18 cellular contexts compared by ENCODE assay signal in genomic region chr14:64476438-64476837, GRCh38. TPM values are rescaled to one million over a fixed set of nuclear protein-coding genes. Genes with fewer than 3 reads are reported as not detected.
DNase-seq lines count a peak whose midpoint lies in the region; ATAC-seq and FAIRE-seq lines count a peak whose summit lies in the region.
"Had no signal": no experiment of that assay in that cellular context is flagged by ENCODE, and none has a peak within 500 bp of the region (broad histone marks: within the 10 kb centered on the region; RNA-seq: fewer than 3 reads in every experiment).

No MANE protein-coding gene starts in this region.

- no peaks in the 10 kb centered on the region for H3K9me3 Mint-ChIP-seq in activated CD4-positive, alpha-beta memory T cell treated with anti-CD3 and anti-CD28 coated beads for 36 hours
- H3K9me3 Mint-ChIP-seq in activated CD4-positive, alpha-beta memory T cell treated with anti-CD3 and anti-CD28 coated beads, Interleukin-2, amount 10 ng/mL, durations not matched to agents 7 days and 5 days = no peaks in the 10 kb centered on the region
- H3K9me3 Mint-ChIP-seq: CD8-positive, alpha-beta T cell; HFFc6 had no signal

- no peak overlapping the region for H3K4me3 Mint-ChIP-seq in activated CD4-positive, alpha-beta memory T cell treated with anti-CD3 and anti-CD28 coated beads for 36 hours
- H3K4me3 Mint-ChIP-seq in activated CD4-positive, alpha-beta memory T cell treated with anti-CD3 and anti-CD28 coated beads, Interleukin-2, amount 10 ng/mL, durations not matched to agents 7 days and 5 days = no peak overlapping the region
- H3K4me3 Mint-ChIP-seq: B cell; CD8-positive, alpha-beta T cell; HFFc6 had no signal

- H3K27me3 Mint-ChIP-seq in activated CD4-positive, alpha-beta memory T cell treated with anti-CD3 and anti-CD28 coated beads for 36 hours = no peaks in the 10 kb centered on the region
- H3K27me3 Mint-ChIP-seq in activated CD4-positive, alpha-beta memory T cell treated with anti-CD3 and anti-CD28 coated beads, Interleukin-2, amount 10 ng/mL, durations not matched to agents 7 days and 5 days = no peaks in the 10 kb centered on the region
- H3K27me3 Mint-ChIP-seq: B cell had no signal

- no peaks in the 10 kb centered on the region for H3K36me3 Mint-ChIP-seq in activated CD4-positive, alpha-beta memory T cell treated with anti-CD3 and anti-CD28 coated beads for 36 hours
- H3K36me3 Mint-ChIP-seq in activated CD4-positive, alpha-beta memory T cell treated with anti-CD3 and anti-CD28 coated beads, Interleukin-2, amount 10 ng/mL, durations not matched to agents 7 days and 5 days (ENCODE audit: low read depth) = peaks cover 10% of the 10 kb centered on the region

- POLR2A ChIA-PET in activated CD4-positive, alpha-beta memory T cell treated with anti-CD3 and anti-CD28 coated beads for 36 hours (lab: Charles Lee) = interaction anchor here (0.6 kb wide), 1 partner anchor 9 kb away, joined by 3 read pairs; no protein-coding TSS in a partner anchor
- POLR2A ChIA-PET in activated CD4-positive, alpha-beta memory T cell treated with anti-CD3 and anti-CD28 coated beads, Interleukin-2, amount 10 ng/mL, durations not matched to agents 7 days and 5 days (lab: Charles Lee) = interaction anchor here (1.3 to 1.8 kb wide), 2 partner anchors 26 to 88 kb away, joined by 5 read pairs; partner anchors contain the start of gene MTHFD1

- peaks cover 34% of the 10 kb centered on the region for H3K4me1 Mint-ChIP-seq in activated CD4-positive, alpha-beta memory T cell treated with anti-CD3 and anti-CD28 coated beads for 36 hours (ENCODE audit: low read depth)
- H3K4me1 Mint-ChIP-seq in activated CD4-positive, alpha-beta memory T cell treated with anti-CD3 and anti-CD28 coated beads, Interleukin-2, amount 10 ng/mL, durations not matched to agents 7 days and 5 days = peaks cover 13% of the 10 kb centered on the region

- ATAC-seq in esophagus mucosa = peak; percentile 53
- ATAC-seq: CD8-positive, alpha-beta T cell; GM12878; HCT116 had no signal

- peak; percentile 37 for DNase-seq in activated CD4-positive, alpha-beta memory T cell treated with anti-CD3 and anti-CD28 coated beads for 36 hours
- no peak for DNase-seq in activated CD4-positive, alpha-beta memory T cell treated with anti-CD3 and anti-CD28 coated beads, Interleukin-2, amount 10 ng/mL, durations not matched to agents 7 days and 5 days
- DNase-seq in stimulated activated CD4-positive, alpha-beta T cell treated with anti-CD3 and anti-CD28 coated beads, Interleukin-1b, Interleukin-23, amount 100 ng/mL, for 48 hours = peak; percentile 7
- DNase-seq in stimulated activated CD4-positive, alpha-beta T cell treated with anti-CD3 and anti-CD28 coated beads, Interleukin-4, amount 100 ng/mL, for 4 hours = no peak
- DNase-seq in NCI-H82 (lab: John Stamatoyannopoulos, UW) (no peak), frontal cortex (ENCODE audit: low spot score in 2 of 2) (no peak)
- DNase-seq: CD8-positive, alpha-beta T cell; DMS 273 treated with DMSO at 0.1 percent for 48 hours; DMS53; DND-41; EL; GOT3; H7; HFFc6 had no signal

- no peak for FAIRE-seq in frontal cortex (lab: Jason Lieb, UNC)
- FAIRE-seq: GM12878 had no signal

- H3K27ac Mint-ChIP-seq in activated CD4-positive, alpha-beta memory T cell treated with anti-CD3 and anti-CD28 coated beads for 36 hours = no peak overlapping the region
- H3K27ac Mint-ChIP-seq in activated CD4-positive, alpha-beta memory T cell treated with anti-CD3 and anti-CD28 coated beads, Interleukin-2, amount 10 ng/mL, durations not matched to agents 7 days and 5 days = no peak overlapping the region
- H3K27ac Mint-ChIP-seq: B cell; CD8-positive, alpha-beta T cell; HFFc6 had no signal

- intact Hi-C loops in activated CD4-positive, alpha-beta memory T cell treated with anti-CD3 and anti-CD28 coated beads for 36 hours (cut with micrococcal nuclease) = no loop called here

- CTCF ChIA-PET in activated CD4-positive, alpha-beta memory T cell treated with anti-CD3 and anti-CD28 coated beads for 36 hours (lab: Charles Lee) = interaction anchor here (0.8 to 6.0 kb wide), 4 partner anchors 10 to 133 kb away, joined by 3 to 71 read pairs (median 12); no protein-coding TSS in a partner anchor
- CTCF ChIA-PET in activated CD4-positive, alpha-beta memory T cell treated with anti-CD3 and anti-CD28 coated beads, Interleukin-2, amount 10 ng/mL, durations not matched to agents 7 days and 5 days (lab: Charles Lee) = interaction anchor here (0.9 kb wide), 1 partner anchor 138 kb away, joined by 3 read pairs; no protein-coding TSS in a partner anchor

RNA-seq across cellular contexts. Expression of gene AKAP5, which starts 11.1 kb away (rescaled TPM):
- total RNA-seq in activated CD4-positive, alpha-beta memory T cell treated with anti-CD3 and anti-CD28 coated beads for 36 hours = 1 to 10 TPM in 1 of 2 experiments, under 1 TPM in 1; 0.74 to 1.1 TPM
- total RNA-seq in activated CD4-positive, alpha-beta memory T cell treated with anti-CD3 and anti-CD28 coated beads, Interleukin-2, amount 10 ng/mL, durations not matched to agents 7 days and 5 days = under 1 TPM; 0.88 TPM
- total RNA-seq in esophagus mucosa (0.16 TPM), frontal cortex (37.5 TPM)

RNA-seq across cellular contexts. Expression of gene ZBTB25, which starts 27.2 kb away (rescaled TPM):
- total RNA-seq in activated CD4-positive, alpha-beta memory T cell treated with anti-CD3 and anti-CD28 coated beads for 36 hours = 10 to 100 TPM; 24.2 to 27.5 TPM
- 10 to 100 TPM; 38.8 to 40.5 TPM for total RNA-seq in activated CD4-positive, alpha-beta memory T cell treated with anti-CD3 and anti-CD28 coated beads, Interleukin-2, amount 10 ng/mL, durations not matched to agents 7 days and 5 days
- 5.9 TPM for total RNA-seq in esophagus mucosa
- total RNA-seq in frontal cortex = 15.5 TPM

RNA-seq across cellular contexts. Expression of gene ZBTB1, which starts 28.1 kb away (rescaled TPM):
- 10 to 100 TPM; 29.8 to 31.8 TPM for total RNA-seq in activated CD4-positive, alpha-beta memory T cell treated with anti-CD3 and anti-CD28 coated beads for 36 hours
- total RNA-seq in activated CD4-positive, alpha-beta memory T cell treated with anti-CD3 and anti-CD28 coated beads, Interleukin-2, amount 10 ng/mL, durations not matched to agents 7 days and 5 days = 10 to 100 TPM; 81.2 to 86.1 TPM
- total RNA-seq in esophagus mucosa (16.5 TPM), frontal cortex (52.2 TPM)

Comparison
In these comparisons a context has a peak if more than half of its experiments do, and no peak if none do; other contexts are left out.
1. DNase-seq: peak in activated CD4-positive, alpha-beta memory T cell treated with anti-CD3 and anti-CD28 coated beads for 36 hours (single experiment) and stimulated activated CD4-positive, alpha-beta T cell treated with anti-CD3 and anti-CD28 coated beads, Interleukin-1b, Interleukin-23, amount 100 ng/mL, for 48 hours (single experiment); none in activated CD4-positive, alpha-beta memory T cell treated with anti-CD3 and anti-CD28 coated beads, Interleukin-2, amount 10 ng/mL, durations not matched to agents 7 days and 5 days (single experiment), stimulated activated CD4-positive, alpha-beta T cell treated with anti-CD3 and anti-CD28 coated beads, Interleukin-4, amount 100 ng/mL, for 4 hours (0 of 2), NCI-H82 (single experiment) and frontal cortex (0 of 2).
2. RNA of gene AKAP5, which starts 11.1 kb away (total RNA-seq): 37.5 TPM in frontal cortex (single experiment); 0.74 to 1.1 TPM in activated CD4-positive, alpha-beta memory T cell treated with anti-CD3 and anti-CD28 coated beads for 36 hours, 0.88 TPM in activated CD4-positive, alpha-beta memory T cell treated with anti-CD3 and anti-CD28 coated beads, Interleukin-2, amount 10 ng/mL, durations not matched to agents 7 days and 5 days and 0.16 TPM in esophagus mucosa (single experiment); every median in the first group is over 10 times any median in the second.